Comparison of ENCODE assay signal across 17 cellular contexts in genomic region chr17:71052971-71053370, GRCh38.
DNase-seq lines count a peak whose midpoint lies in the region; ATAC-seq and TF ChIP-seq lines count a peak whose summit lies in the region.
"Had no signal": no experiment of that assay in that cellular context is flagged by ENCODE, and none has a peak within 500 bp of the region (broad histone marks: within the 10 kb centered on the region; RNA-seq: fewer than 3 reads in every experiment).

No MANE protein-coding gene starts in this region.

- no peaks in the 10 kb centered on the region for H3K27me3 ChIP-seq in upper lobe of left lung

- no peak for TF ChIP-seq EP300 in upper lobe of left lung (IDR thresholded peaks at IDR 0.05)

- H3K36me3 ChIP-seq in upper lobe of left lung: no peaks in the 10 kb centered on the region

- 83 to 86% methylated on average over 1 of the region's 1 CpG for WGBS in upper lobe of left lung, 2 donors

- H3K27ac ChIP-seq in upper lobe of left lung: no peak overlapping the region
- H3K27ac ChIP-seq: A549, GM23248 had no signal

- no peak for TF ChIP-seq CTCF in osteocyte (IDR thresholded peaks at IDR 0.05)
- no peak for TF ChIP-seq CTCF in glutamatergic neuron (IDR thresholded peaks at IDR 0.05; ENCODE audit: partially characterized antibody, unreplicated experiment)
- TF ChIP-seq CTCF in upper lobe of left lung (IDR thresholded peaks at IDR 0.05): no peak

- DNase-seq in Ammon's horn (ENCODE audit: low spot score): peak; percentile 47
- peak; percentile 47 for DNase-seq in NCI-H345 (lab: John Stamatoyannopoulos, UW)
- peak; percentile 55 for DNase-seq in brain pericyte (ENCODE audit: low read depth, low spot score)
- no peak for DNase-seq in osteocyte (ENCODE audit: extremely low spot score, unreplicated experiment)
- no peak for DNase-seq in glutamatergic neuron
- DNase-seq in cortex of kidney (lab: John Stamatoyannopoulos, UW): no peak
- no peak for DNase-seq in upper lobe of left lung
- no peak for DNase-seq in kidney glomerular epithelial cell (lab: John Stamatoyannopoulos, UW)
- DNase-seq: CD8-positive, alpha-beta T cell; COR-L47; DMS153; DMS79 treated with DMSO at 0.1 percent for 48 hours; EL; GM23248; H7 had no signal

- peak overlapping the region; percentile 7 for H3K27ac Mint-ChIP-seq in osteocyte (ENCODE audit: unreplicated experiment)
- no peak overlapping the region for H3K27ac Mint-ChIP-seq in glutamatergic neuron (ENCODE audit: unreplicated experiment)
- H3K27ac Mint-ChIP-seq: CD14-positive monocyte; CD8-positive, alpha-beta T cell had no signal

- H3K4me3 Mint-ChIP-seq in osteocyte (ENCODE audit: unreplicated experiment) (no peak overlapping the region), glutamatergic neuron (ENCODE audit: unreplicated experiment) (no peak overlapping the region)
- H3K4me3 Mint-ChIP-seq: CD14-positive monocyte; CD8-positive, alpha-beta T cell had no signal

- H3K4me1 ChIP-seq in upper lobe of left lung: no peaks in the 10 kb centered on the region
- H3K4me1 ChIP-seq: A549 had no signal

- no peaks in the 10 kb centered on the region for H3K27me3 Mint-ChIP-seq in osteocyte (ENCODE audit: unreplicated experiment)
- H3K27me3 Mint-ChIP-seq in glutamatergic neuron (ENCODE audit: unreplicated experiment): peaks cover 2% of the 10 kb centered on the region

- ATAC-seq in upper lobe of left lung (ENCODE audit: low FRiP score in 2 of 2): no peak
- ATAC-seq: A549; CD8-positive, alpha-beta T cell had no signal

- H3K9me3 Mint-ChIP-seq in osteocyte (ENCODE audit: unreplicated experiment): no peaks in the 10 kb centered on the region
- no peaks in the 10 kb centered on the region for H3K9me3 Mint-ChIP-seq in glutamatergic neuron (ENCODE audit: unreplicated experiment)

- H3K36me3 Mint-ChIP-seq in osteocyte (ENCODE audit: unreplicated experiment): no peaks in the 10 kb centered on the region
- H3K36me3 Mint-ChIP-seq in glutamatergic neuron (ENCODE audit: unreplicated experiment): no peaks in the 10 kb centered on the region
- H3K36me3 Mint-ChIP-seq: CD14-positive monocyte; CD8-positive, alpha-beta T cell had no signal

- H3K4me3 ChIP-seq in upper lobe of left lung: no peak overlapping the region
- H3K4me3 ChIP-seq: A549, GM23248 had no signal

- TF ChIP-seq POLR2A in upper lobe of left lung (IDR thresholded peaks at IDR 0.05): no peak

- H3K4me1 Mint-ChIP-seq in osteocyte (ENCODE audit: unreplicated experiment) (peaks cover 10% of the 10 kb centered on the region), glutamatergic neuron (ENCODE audit: low read depth, unreplicated experiment) (no peaks in the 10 kb centered on the region)

- H3K9me3 ChIP-seq in upper lobe of left lung: no peaks in the 10 kb centered on the region
- H3K9me3 ChIP-seq: A549 had no signal

Comparison
In these comparisons a context has a peak if more than half of its experiments do, and no peak if none do; other contexts are left out.
1. DNase-seq: peak in Ammon's horn (single experiment), NCI-H345 (single experiment) and brain pericyte (single experiment); none in osteocyte (single experiment), glutamatergic neuron (single experiment), cortex of kidney (single experiment), upper lobe of left lung (0 of 2) and kidney glomerular epithelial cell (single experiment).